ENCODE assay signal across 33 cellular contexts in the genomic region with DNA sequence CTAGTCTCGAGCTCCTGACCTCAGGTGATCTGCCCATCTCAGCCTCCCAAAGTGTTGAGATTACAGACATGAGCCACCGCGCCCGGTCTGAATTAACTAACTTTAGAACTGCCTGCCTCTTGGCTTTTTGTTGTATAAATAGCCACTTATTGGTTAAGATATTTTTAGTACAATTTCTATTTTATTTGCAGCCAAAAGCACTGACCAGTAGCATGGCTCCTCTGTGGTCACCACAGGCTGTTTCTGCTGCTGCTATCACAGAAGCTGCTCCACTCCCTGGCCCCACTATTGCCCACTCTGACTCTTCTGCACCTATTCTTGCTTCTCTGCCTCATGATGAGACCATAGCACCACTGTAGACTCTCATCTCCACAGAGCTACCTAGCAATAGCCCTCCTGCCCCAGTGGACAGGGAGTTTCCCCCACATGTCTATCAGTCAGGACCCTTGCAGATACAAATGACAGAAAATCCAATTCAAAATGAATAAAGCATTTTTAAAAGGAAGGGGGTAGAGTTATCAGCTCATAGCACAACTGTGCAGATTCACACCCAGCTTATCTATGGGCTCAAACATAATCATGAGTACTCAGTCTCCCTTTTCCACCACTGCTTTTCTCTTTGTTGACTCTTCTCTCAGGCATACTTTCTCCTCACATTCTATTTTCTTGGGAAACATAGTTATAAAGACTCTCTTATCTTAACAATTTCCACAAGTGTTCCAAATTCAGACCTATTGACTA.
"Had no signal": no experiment of that assay in that cellular context is flagged by ENCODE, and none has a peak within 500 bp of the region (broad histone marks: within the 10 kb centered on the region; RNA-seq: fewer than 3 reads in every experiment).

No MANE protein-coding gene starts in this region.

- H3K9me3 ChIP-seq: esophagus muscularis mucosa, gastrocnemius medialis, heart left ventricle had no signal

- H3K36me3 Mint-ChIP-seq: activated naive CD4-positive, alpha-beta T cell treated with anti-CD3 and anti-CD28 coated beads, Interleukin-2, amount 10 ng/mL, durations not matched to agents 7 days and 5 days; activated naive CD4-positive, alpha-beta T cell treated with anti-CD3 and anti-CD28 coated beads, Interleukin-2, amount 50 U/mL, for 72 hours; activated naive CD8-positive, alpha-beta T cell treated with anti-CD3 and anti-CD28 coated beads, Interleukin-2, amount 10 ng/mL, durations not matched to agents 7 days and 5 days had no signal

- H3K27ac ChIP-seq: brain microvascular endothelial cell, coronary artery, dorsolateral prefrontal cortex, esophagus muscularis mucosa, foreskin keratinocyte, gastrocnemius medialis, heart left ventricle had no signal

- H3K9me3 Mint-ChIP-seq: activated CD4-positive, alpha-beta memory T cell treated with anti-CD3 and anti-CD28 coated beads, Interleukin-2, amount 10 ng/mL, durations not matched to agents 7 days and 5 days; activated CD4-positive, alpha-beta T cell treated with anti-CD3 and anti-CD28 coated beads, Interleukin-2, amount 10 ng/mL, durations not matched to agents 24 days and 14 days; activated naive CD4-positive, alpha-beta T cell treated with anti-CD3 and anti-CD28 coated beads, Interleukin-2, amount 10 ng/mL, durations not matched to agents 7 days and 5 days; activated naive CD4-positive, alpha-beta T cell treated with anti-CD3 and anti-CD28 coated beads, Interleukin-2, amount 50 U/mL, for 72 hours; activated naive CD8-positive, alpha-beta T cell treated with anti-CD3 and anti-CD28 coated beads, Interleukin-2, amount 10 ng/mL, durations not matched to agents 7 days and 5 days; activated T-cell treated with anti-CD3 and anti-CD28 coated beads, Interleukin-2, amount 50 U/mL, for 24 hours; activated T-cell treated with anti-CD3 and anti-CD28 coated beads, Interleukin-2, amount 50 U/mL, for 72 hours; central memory CD8-positive, alpha-beta T cell; dendritic cell treated with granulocyte-macrophage colony-stimulating factor and Interleukin-4, amounts not matched to agents 40 ng/mL and 50 ng/mL, for 4 days had no signal

- ATAC-seq: activated CD4-positive, alpha-beta T cell treated with anti-CD3 and anti-CD28 coated beads for 36 hours; activated naive CD4-positive, alpha-beta T cell treated with anti-CD3 and anti-CD28 coated beads, Interleukin-2, amount 50 U/mL, for 72 hours; activated T-cell treated with anti-CD3 and anti-CD28 coated beads, Interleukin-2, amount 50 U/mL, for 72 hours; foreskin keratinocyte; gastrocnemius medialis; heart left ventricle had no signal

- FAIRE-seq: astrocyte, bronchial epithelial cell, TTC549 had no signal

- H3K4me1 ChIP-seq: foreskin keratinocyte, gastrocnemius medialis had no signal

- H3K4me1 Mint-ChIP-seq: activated CD4-positive, alpha-beta memory T cell treated with anti-CD3 and anti-CD28 coated beads, Interleukin-2, amount 10 ng/mL, durations not matched to agents 7 days and 5 days; activated CD4-positive, alpha-beta T cell treated with anti-CD3 and anti-CD28 coated beads for 36 hours; activated CD4-positive, alpha-beta T cell treated with anti-CD3 and anti-CD28 coated beads, Interleukin-2, amount 10 ng/mL, durations not matched to agents 24 days and 14 days; activated naive CD4-positive, alpha-beta T cell treated with anti-CD3 and anti-CD28 coated beads, Interleukin-2, amount 10 ng/mL, durations not matched to agents 7 days and 5 days; activated naive CD8-positive, alpha-beta T cell treated with anti-CD3 and anti-CD28 coated beads, Interleukin-2, amount 10 ng/mL, durations not matched to agents 7 days and 5 days; central memory CD8-positive, alpha-beta T cell; endodermal cell had no signal

- DNase-seq: activated CD4-positive, alpha-beta memory T cell treated with anti-CD3 and anti-CD28 coated beads, Interleukin-2, amount 10 ng/mL, durations not matched to agents 7 days and 5 days; activated CD4-positive, alpha-beta T cell treated with anti-CD3 and anti-CD28 coated beads for 36 hours; activated CD4-positive, alpha-beta T cell treated with anti-CD3 and anti-CD28 coated beads, Interleukin-2, amount 10 ng/mL, durations not matched to agents 24 days and 14 days; activated CD4-positive, alpha-beta T cell treated with anti-CD3 and anti-CD28 coated beads, Interleukin-2, amount 50 U/mL, for 4 hours; activated CD4-positive, CD25-positive, alpha-beta regulatory T cell; activated CD4-positive, CD25-positive, alpha-beta regulatory T cell treated with anti-CD3 and anti-CD28 coated beads, Interleukin-2, amount 50 U/mL, for 72 hours; activated CD8-positive, alpha-beta memory T cell treated with anti-CD3 and anti-CD28 coated beads, Interleukin-2, amount 50 U/mL, for 48 hours; activated gamma-delta T cell; activated naive CD4-positive, alpha-beta T cell; activated naive CD4-positive, alpha-beta T cell treated with anti-CD3 and anti-CD28 coated beads, Interleukin-2, amount 10 ng/mL, durations not matched to agents 7 days and 5 days; activated naive CD8-positive, alpha-beta T cell treated with anti-CD3 and anti-CD28 coated beads, Interleukin-2, amount 10 ng/mL, durations not matched to agents 7 days and 5 days; activated T-cell treated with anti-CD3 and anti-CD28 coated beads for 4 hours; activated T-cell treated with anti-CD3 and anti-CD28 coated beads, Interleukin-2, amount 50 U/mL, for 24 hours; activated T-cell treated with anti-CD3 and anti-CD28 coated beads, Interleukin-2, amount 50 U/mL, for 72 hours; amniotic stem cell; anterior cingulate cortex; brain microvascular endothelial cell; dorsolateral prefrontal cortex; effector memory CD4-positive, alpha-beta T cell; endodermal cell; foreskin keratinocyte; gastrocnemius medialis; glutamatergic neuron; heart left ventricle; T-helper 2 cell had no signal

- H3K27ac Mint-ChIP-seq: activated CD4-positive, alpha-beta memory T cell treated with anti-CD3 and anti-CD28 coated beads, Interleukin-2, amount 10 ng/mL, durations not matched to agents 7 days and 5 days; activated CD4-positive, alpha-beta T cell treated with anti-CD3 and anti-CD28 coated beads for 36 hours; activated CD4-positive, alpha-beta T cell treated with anti-CD3 and anti-CD28 coated beads, Interleukin-2, amount 10 ng/mL, durations not matched to agents 24 days and 14 days; activated naive CD4-positive, alpha-beta T cell treated with anti-CD3 and anti-CD28 coated beads, Interleukin-2, amount 10 ng/mL, durations not matched to agents 7 days and 5 days; activated naive CD4-positive, alpha-beta T cell treated with anti-CD3 and anti-CD28 coated beads, Interleukin-2, amount 50 U/mL, for 72 hours; activated naive CD8-positive, alpha-beta T cell treated with anti-CD3 and anti-CD28 coated beads, Interleukin-2, amount 10 ng/mL, durations not matched to agents 7 days and 5 days; activated T-cell treated with anti-CD3 and anti-CD28 coated beads, Interleukin-2, amount 50 U/mL, for 24 hours; activated T-cell treated with anti-CD3 and anti-CD28 coated beads, Interleukin-2, amount 50 U/mL, for 72 hours; dendritic cell treated with granulocyte-macrophage colony-stimulating factor and Interleukin-4, amounts not matched to agents 40 ng/mL and 50 ng/mL, for 4 days; endodermal cell had no signal

- H3K36me3 ChIP-seq: brain microvascular endothelial cell, esophagus muscularis mucosa, gastrocnemius medialis, heart left ventricle had no signal

- H3K4me3 Mint-ChIP-seq: activated CD4-positive, alpha-beta memory T cell treated with anti-CD3 and anti-CD28 coated beads, Interleukin-2, amount 10 ng/mL, durations not matched to agents 7 days and 5 days; activated CD4-positive, alpha-beta T cell treated with anti-CD3 and anti-CD28 coated beads for 36 hours; activated CD4-positive, alpha-beta T cell treated with anti-CD3 and anti-CD28 coated beads, Interleukin-2, amount 10 ng/mL, durations not matched to agents 24 days and 14 days; activated naive CD4-positive, alpha-beta T cell treated with anti-CD3 and anti-CD28 coated beads, Interleukin-2, amount 10 ng/mL, durations not matched to agents 7 days and 5 days; activated naive CD8-positive, alpha-beta T cell treated with anti-CD3 and anti-CD28 coated beads, Interleukin-2, amount 10 ng/mL, durations not matched to agents 7 days and 5 days; activated T-cell treated with anti-CD3 and anti-CD28 coated beads, Interleukin-2, amount 50 U/mL, for 24 hours; activated T-cell treated with anti-CD3 and anti-CD28 coated beads, Interleukin-2, amount 50 U/mL, for 72 hours; central memory CD8-positive, alpha-beta T cell; dendritic cell treated with granulocyte-macrophage colony-stimulating factor and Interleukin-4, amounts not matched to agents 40 ng/mL and 50 ng/mL, for 4 days; endodermal cell had no signal

- H3K27me3 ChIP-seq: brain microvascular endothelial cell, dorsolateral prefrontal cortex, esophagus muscularis mucosa, gastrocnemius medialis, heart left ventricle had no signal

- H3K4me3 ChIP-seq: coronary artery, dorsolateral prefrontal cortex, esophagus muscularis mucosa, gastrocnemius medialis, heart left ventricle had no signal
